26 cellular contexts compared by ENCODE assay signal in the genomic region with DNA sequence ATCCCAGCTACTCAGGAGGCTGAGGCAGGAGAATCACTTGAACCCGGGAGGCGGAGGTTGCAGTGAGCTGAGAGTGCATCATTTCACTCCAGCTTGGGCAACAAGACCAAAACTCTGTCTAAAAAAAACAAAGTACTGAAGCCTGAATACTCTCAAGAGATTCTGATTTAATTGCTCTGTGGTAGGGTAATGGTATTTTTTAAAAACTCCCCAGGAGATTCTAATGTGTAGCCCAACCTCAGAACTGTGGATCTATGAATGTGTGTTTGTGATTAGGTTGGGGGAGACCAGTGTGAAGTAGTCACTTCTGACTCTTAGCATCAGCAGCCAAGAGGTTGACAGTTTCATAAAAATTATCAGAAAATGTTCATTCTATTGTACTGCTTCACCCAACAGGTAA.
"Had no signal": no experiment of that assay in that cellular context is flagged by ENCODE, and none has a peak within 500 bp of the region (broad histone marks: within the 10 kb centered on the region; RNA-seq: fewer than 3 reads in every experiment).

No MANE protein-coding gene starts in this region.

- H3K27me3 ChIP-seq: breast epithelium, sigmoid colon, tibial artery, upper lobe of right lung had no signal

- H3K36me3 ChIP-seq: breast epithelium had no signal

- H3K27ac Mint-ChIP-seq: activated naive CD4-positive, alpha-beta T cell treated with anti-CD3 and anti-CD28 coated beads, Interleukin-2, amount 10 ng/mL, durations not matched to agents 7 days and 5 days; activated T-helper 1 cell treated with anti-CD3 and anti-CD28 coated beads, Interleukin-12 subunit alpha, Interleukin-12 subunit beta, Interleukin-2, Interleukin-4 antibody, amounts not matched to agents 30 ng/mL and 10 ng/mL and 1 ng/mL, durations not matched to agents 14 hours and 24 hours and 36 hours; mesothelial cell of epicardium had no signal

- H3K9me3 Mint-ChIP-seq: activated naive CD4-positive, alpha-beta T cell treated with anti-CD3 and anti-CD28 coated beads, Interleukin-2, amount 10 ng/mL, durations not matched to agents 7 days and 5 days; activated T-helper 1 cell treated with anti-CD3 and anti-CD28 coated beads, Interleukin-12 subunit alpha, Interleukin-12 subunit beta, Interleukin-2, Interleukin-4 antibody, amounts not matched to agents 30 ng/mL and 10 ng/mL and 1 ng/mL, durations not matched to agents 14 hours and 24 hours and 36 hours; central memory CD8-positive, alpha-beta T cell; neural crest cell had no signal

- ATAC-seq: left cardiac atrium; naive thymus-derived CD4-positive, alpha-beta T cell; psoas muscle; stimulated activated naive CD8-positive, alpha-beta T cell treated with anti-CD3 and anti-CD28 coated beads, Interleukin-15, Interleukin-2, amounts not matched to agents 100 U/mL and 50 U/mL, for 24 hours; upper lobe of right lung had no signal

- DNase-seq: activated gamma-delta T cell; activated naive CD4-positive, alpha-beta T cell treated with anti-CD3 and anti-CD28 coated beads, Interleukin-2, amount 10 ng/mL, durations not matched to agents 7 days and 5 days; activated T-cell treated with anti-CD3 and anti-CD28 coated beads for 4 hours; amygdala; dermis blood vessel endothelial cell; effector CD8-positive, alpha-beta T cell; glutamatergic neuron; islet precursor cell; left cardiac atrium; mammary epithelial cell; naive thymus-derived CD4-positive, alpha-beta T cell; occipital lobe; psoas muscle; sigmoid colon; small intestine; stimulated activated naive CD8-positive, alpha-beta T cell treated with anti-CD3 and anti-CD28 coated beads, Interleukin-15, Interleukin-2, amounts not matched to agents 100 U/mL and 50 U/mL, for 24 hours; T-helper 9 cell; tibial artery had no signal

- H3K4me3 ChIP-seq: breast epithelium, psoas muscle, sigmoid colon, tibial artery, upper lobe of right lung had no signal

- H3K27ac ChIP-seq: epithelial cell of prostate, parathyroid adenoma, psoas muscle, sigmoid colon, tibial artery, upper lobe of right lung had no signal

- H3K4me3 Mint-ChIP-seq: activated naive CD4-positive, alpha-beta T cell treated with anti-CD3 and anti-CD28 coated beads, Interleukin-2, amount 10 ng/mL, durations not matched to agents 7 days and 5 days; activated T-helper 1 cell treated with anti-CD3 and anti-CD28 coated beads, Interleukin-12 subunit alpha, Interleukin-12 subunit beta, Interleukin-2, Interleukin-4 antibody, amounts not matched to agents 30 ng/mL and 10 ng/mL and 1 ng/mL, durations not matched to agents 14 hours and 24 hours and 36 hours; central memory CD8-positive, alpha-beta T cell; mesothelial cell of epicardium; naive thymus-derived CD4-positive, alpha-beta T cell; neural crest cell had no signal

- H3K9me3 ChIP-seq: breast epithelium, psoas muscle, sigmoid colon, tibial artery, upper lobe of right lung had no signal

- H3K4me1 ChIP-seq: parathyroid adenoma had no signal

- H3K9ac ChIP-seq: parathyroid adenoma had no signal

- H3K27me3 Mint-ChIP-seq: activated naive CD4-positive, alpha-beta T cell treated with anti-CD3 and anti-CD28 coated beads, Interleukin-2, amount 10 ng/mL, durations not matched to agents 7 days and 5 days; central memory CD8-positive, alpha-beta T cell; naive thymus-derived CD4-positive, alpha-beta T cell had no signal
